21 cellular contexts compared by ENCODE assay signal in the genomic region with DNA sequence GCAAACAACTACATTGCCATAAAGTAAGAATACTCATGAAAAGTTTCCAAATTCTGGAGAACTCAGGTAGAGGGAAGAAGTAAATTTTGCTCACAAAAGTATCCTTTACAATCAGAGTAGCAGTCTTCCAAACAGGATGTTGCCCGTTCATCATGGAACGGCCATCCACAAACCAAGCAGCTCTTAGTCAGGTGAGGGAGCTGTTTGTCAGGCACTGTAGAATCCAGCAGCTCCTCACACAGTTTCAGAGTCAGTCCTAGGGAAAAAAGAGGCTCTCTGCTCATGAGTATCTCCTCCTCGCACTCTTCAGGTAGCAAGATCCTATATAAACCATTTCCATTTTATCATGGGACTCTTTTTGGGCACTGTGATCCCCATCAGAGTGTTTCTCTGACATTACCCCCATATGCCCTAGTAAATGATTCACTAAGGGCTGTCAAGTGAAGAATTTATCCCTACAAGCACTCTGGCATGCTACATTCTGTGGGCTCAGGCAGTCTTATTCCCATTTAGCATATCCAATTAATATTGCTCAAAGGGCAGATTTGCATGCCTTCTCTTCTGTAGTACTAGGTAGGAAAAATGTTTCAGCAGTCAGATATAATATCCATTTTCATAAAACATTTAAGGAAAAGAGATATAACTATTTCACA.
"Had no signal": no experiment of that assay in that cellular context is flagged by ENCODE, and none has a peak within 500 bp of the region (broad histone marks: within the 10 kb centered on the region; RNA-seq: fewer than 3 reads in every experiment).

No MANE protein-coding gene starts in this region.

- H3K4me1 Mint-ChIP-seq: memory B cell, natural killer cell had no signal

- H3K27ac ChIP-seq: epithelial cell of prostate, gastrocnemius medialis, heart left ventricle, neutrophil, right atrium auricular region, upper lobe of right lung had no signal

- H3K27ac Mint-ChIP-seq: activated naive CD8-positive, alpha-beta T cell treated with anti-CD3 and anti-CD28 coated beads, Interleukin-2, amount 10 ng/mL, durations not matched to agents 7 days and 5 days; dendritic cell treated with granulocyte-macrophage colony-stimulating factor and Interleukin-4, amounts not matched to agents 40 ng/mL and 50 ng/mL, for 4 days; effector memory CD8-positive, alpha-beta T cell; memory B cell; natural killer cell; stimulated activated naive CD8-positive, alpha-beta T cell treated with anti-CD3 and anti-CD28 coated beads, Interleukin-15, amount 100 ng/mL, for 72 hours had no signal

- H3K27me3 Mint-ChIP-seq: dendritic cell treated with granulocyte-macrophage colony-stimulating factor and Interleukin-4, amounts not matched to agents 40 ng/mL and 50 ng/mL, for 4 days had no signal

- H3K9me3 ChIP-seq: gastrocnemius medialis, heart left ventricle, neutrophil, right atrium auricular region, upper lobe of right lung had no signal

- ATAC-seq: effector memory CD8-positive, alpha-beta T cell; gastrocnemius medialis; heart left ventricle; left ventricle myocardium superior; natural killer cell; stimulated activated naive CD8-positive, alpha-beta T cell treated with anti-CD3 and anti-CD28 coated beads, Interleukin-15, amount 100 ng/mL, for 72 hours; upper lobe of right lung had no signal

- DNase-seq: activated CD4-positive, CD25-positive, alpha-beta regulatory T cell treated with anti-CD3 and anti-CD28 coated beads, Interleukin-2, amount 50 U/mL, for 72 hours; activated naive CD4-positive, alpha-beta T cell; activated naive CD8-positive, alpha-beta T cell treated with anti-CD3 and anti-CD28 coated beads, Interleukin-2, amount 10 ng/mL, durations not matched to agents 7 days and 5 days; activated T-cell treated with anti-CD3 and anti-CD28 coated beads for 4 hours; effector memory CD8-positive, alpha-beta T cell; gastrocnemius medialis; heart left ventricle; left ventricle myocardium superior; natural killer cell; small intestine; stimulated activated naive CD8-positive, alpha-beta T cell treated with anti-CD3 and anti-CD28 coated beads, Interleukin-15, amount 100 ng/mL, for 72 hours; T-helper 1 cell; T1000; upper lobe of right lung had no signal

- H3K4me3 Mint-ChIP-seq: activated naive CD8-positive, alpha-beta T cell treated with anti-CD3 and anti-CD28 coated beads, Interleukin-2, amount 10 ng/mL, durations not matched to agents 7 days and 5 days; dendritic cell treated with granulocyte-macrophage colony-stimulating factor and Interleukin-4, amounts not matched to agents 40 ng/mL and 50 ng/mL, for 4 days; effector memory CD8-positive, alpha-beta T cell; memory B cell; natural killer cell; stimulated activated naive CD8-positive, alpha-beta T cell treated with anti-CD3 and anti-CD28 coated beads, Interleukin-15, amount 100 ng/mL, for 72 hours had no signal

- FAIRE-seq: astrocyte, bronchial epithelial cell, small intestine had no signal

- H3K4me3 ChIP-seq: gastrocnemius medialis, heart left ventricle, right atrium auricular region, upper lobe of right lung had no signal

- H3K36me3 Mint-ChIP-seq: activated naive CD8-positive, alpha-beta T cell treated with anti-CD3 and anti-CD28 coated beads, Interleukin-2, amount 10 ng/mL, durations not matched to agents 7 days and 5 days; memory B cell; natural killer cell had no signal

- H3K36me3 ChIP-seq: gastrocnemius medialis, heart left ventricle, neutrophil, right atrium auricular region, upper lobe of right lung had no signal

- H3K4me1 ChIP-seq: gastrocnemius medialis, right atrium auricular region, upper lobe of right lung had no signal

- H3K9me3 Mint-ChIP-seq: activated naive CD8-positive, alpha-beta T cell treated with anti-CD3 and anti-CD28 coated beads, Interleukin-2, amount 10 ng/mL, durations not matched to agents 7 days and 5 days; dendritic cell treated with granulocyte-macrophage colony-stimulating factor and Interleukin-4, amounts not matched to agents 40 ng/mL and 50 ng/mL, for 4 days; effector memory CD8-positive, alpha-beta T cell; memory B cell; natural killer cell; stimulated activated naive CD8-positive, alpha-beta T cell treated with anti-CD3 and anti-CD28 coated beads, Interleukin-15, amount 100 ng/mL, for 72 hours had no signal

- H3K27me3 ChIP-seq: gastrocnemius medialis, heart left ventricle, neutrophil, right atrium auricular region, upper lobe of right lung had no signal
